15 cellular contexts compared by ENCODE assay signal in the genomic region with DNA sequence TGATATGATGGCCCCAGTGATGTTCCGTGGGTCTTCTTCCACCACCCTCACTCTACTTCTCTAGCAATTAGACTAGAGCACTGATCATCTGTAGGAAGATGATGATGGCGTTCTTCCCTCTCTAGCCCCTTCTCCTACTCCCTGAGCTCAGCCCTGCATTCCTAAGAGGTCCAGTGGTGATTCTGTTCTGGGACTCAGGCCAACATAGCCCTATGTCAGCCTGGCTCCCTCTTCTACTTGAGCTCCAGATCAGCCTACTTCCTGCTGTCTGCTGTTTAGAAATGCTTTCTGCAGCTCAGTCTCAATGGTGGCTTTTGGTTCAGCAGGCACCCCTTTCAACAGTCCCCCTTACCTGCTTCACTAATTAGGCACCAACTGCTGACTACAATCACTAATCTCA.
DNase-seq lines count a peak whose midpoint lies in the region; ATAC-seq and TF ChIP-seq lines count a peak whose summit lies in the region.
"Had no signal": no experiment of that assay in that cellular context is flagged by ENCODE, and none has a peak within 500 bp of the region (broad histone marks: within the 10 kb centered on the region; RNA-seq: fewer than 3 reads in every experiment).

No MANE protein-coding gene starts in this region.

- H3K79me2 ChIP-seq in fibroblast of lung (ENCODE audit: control insufficient read depth, insufficient read depth, low read length): no peaks in the 10 kb centered on the region

- no peak overlapping the region for H3K4me2 ChIP-seq in fibroblast of lung (ENCODE audit: extremely low read depth, insufficient read depth, low read length)
- H3K4me2 ChIP-seq: PC-9 had no signal

- intact Hi-C loops in lower leg skin (cut with DNase I; ENCODE audit: low total_unique reads): no loop called here

- H3K27ac ChIP-seq in RWPE2 (ENCODE audit: poor library complexity, severe bottlenecking) (no peak overlapping the region), fibroblast of lung (ENCODE audit: insufficient read depth, low read length) (no peak overlapping the region)
- H3K27ac ChIP-seq: dorsolateral prefrontal cortex, PC-9, SK-N-MC, testis had no signal

- DNase-seq in HCEC 1CT: peak; percentile 34
- no peak for DNase-seq in RWPE2 (ENCODE audit: low spot score)
- peak; percentile 56 to 67 for DNase-seq in fibroblast of lung (ENCODE audit: low read depth in 2 of 2)
- DNase-seq in skeletal muscle cell (ENCODE audit: low read depth): peak; percentile 51
- DNase-seq in lower leg skin (ENCODE audit: low spot score in 2 of 2): no peak
- DNase-seq in ureter (ENCODE audit: low spot score): no peak
- DNase-seq: activated CD8-positive, alpha-beta T cell treated with anti-CD3 and anti-CD28 coated beads, Interleukin-2, amount 10 ng/mL, durations not matched to agents 7 days and 5 days; dorsolateral prefrontal cortex; NCI-H1436; nucleus accumbens; PC-9; retina; testis had no signal

- 0 out of 3 replicates have a peak, but pooled peaks have one; percentile 14 for ATAC-seq in RWPE2 (ENCODE audit: low read depth)
- ATAC-seq in HG03342 (IDR thresholded peaks at IDR 0.05; ENCODE audit: unreplicated experiment): no peak
- ATAC-seq: activated CD8-positive, alpha-beta T cell treated with anti-CD3 and anti-CD28 coated beads, Interleukin-2, amount 10 ng/mL, durations not matched to agents 7 days and 5 days had no signal

- TF ChIP-seq CTCF in RWPE2 (IDR thresholded peaks at IDR 0.05; ENCODE audit: poor library complexity, severe bottlenecking) (no peak), fibroblast of lung (conservative IDR thresholded peaks at IDR 0.05 in 1 of 2, IDR thresholded peaks at IDR 0.05 in 1 of 2; ENCODE audit: low read depth in 1 of 2, low read length in 2 of 2) (no peak), lower leg skin (IDR thresholded peaks at IDR 0.05) (no peak)

- H4K20me1 ChIP-seq in fibroblast of lung (ENCODE audit: control insufficient read depth, extremely low read depth, insufficient read depth, low read length): no peaks in the 10 kb centered on the region

- TF ChIP-seq POLR2A in lower leg skin (IDR thresholded peaks at IDR 0.05): no peak

- H3K9ac ChIP-seq in fibroblast of lung (ENCODE audit: insufficient read depth, low read length): no peak overlapping the region

- H3K9me3 ChIP-seq in RWPE2 (ENCODE audit: severe bottlenecking) (peaks cover 4% of the 10 kb centered on the region), fibroblast of lung (ENCODE audit: control insufficient read depth, insufficient read depth, low read depth, low read length) (no peaks in the 10 kb centered on the region)
- H3K9me3 ChIP-seq: testis had no signal

- H2AFZ ChIP-seq in fibroblast of lung (ENCODE audit: low read length): no peak overlapping the region
- H2AFZ ChIP-seq: PC-9 had no signal

- no peaks in the 10 kb centered on the region for H3K4me1 ChIP-seq in RWPE2 (ENCODE audit: insufficient read depth, poor library complexity, severe bottlenecking)
- H3K4me1 ChIP-seq in fibroblast of lung (ENCODE audit: control insufficient read depth, extremely low read depth, insufficient read depth, low read length): no peaks in the 10 kb centered on the region
- H3K4me1 ChIP-seq: testis had no signal

- H3K4me3 ChIP-seq in RWPE2 (ENCODE audit: severe bottlenecking) (no peak overlapping the region), fibroblast of lung (replicated peaks in 1 of 4; ENCODE audit: control extremely low read depth in 1 of 4, insufficient read depth in 1 of 4, low read depth in 3 of 4, low read length in 4 of 4) (no peak overlapping the region), skeletal muscle cell (ENCODE audit: low read depth, low read length) (no peak overlapping the region), lower leg skin (ENCODE audit: low read depth, poor library complexity, severe bottlenecking) (no peak overlapping the region)
- H3K4me3 ChIP-seq: dorsolateral prefrontal cortex, PC-9, SK-N-MC, testis had no signal

- H3K36me3 ChIP-seq in RWPE2 (ENCODE audit: low read depth): no peaks in the 10 kb centered on the region
- no peaks in the 10 kb centered on the region for H3K36me3 ChIP-seq in fibroblast of lung (ENCODE audit: control insufficient read depth, insufficient read depth, low read length)

- 88 to 91% methylated on average over 2 of the region's 2 CpGs for WGBS in lower leg skin, 2 donors

- H3K27me3 ChIP-seq in RWPE2 (ENCODE audit: insufficient read depth, poor library complexity, severe bottlenecking): no peaks in the 10 kb centered on the region
- no peaks in the 10 kb centered on the region for H3K27me3 ChIP-seq in fibroblast of lung (ENCODE audit: control insufficient read depth, insufficient read depth, low read length)
- H3K27me3 ChIP-seq: dorsolateral prefrontal cortex, testis had no signal

Comparison
In these comparisons a context has a peak if more than half of its experiments do, and no peak if none do; other contexts are left out.
1. DNase-seq: peak in HCEC 1CT (single experiment), fibroblast of lung (2 of 2) and skeletal muscle cell (single experiment); none in RWPE2 (single experiment), lower leg skin (0 of 2) and ureter (single experiment).